ENCODE assay signal across 1 cellular context in the genomic region with DNA sequence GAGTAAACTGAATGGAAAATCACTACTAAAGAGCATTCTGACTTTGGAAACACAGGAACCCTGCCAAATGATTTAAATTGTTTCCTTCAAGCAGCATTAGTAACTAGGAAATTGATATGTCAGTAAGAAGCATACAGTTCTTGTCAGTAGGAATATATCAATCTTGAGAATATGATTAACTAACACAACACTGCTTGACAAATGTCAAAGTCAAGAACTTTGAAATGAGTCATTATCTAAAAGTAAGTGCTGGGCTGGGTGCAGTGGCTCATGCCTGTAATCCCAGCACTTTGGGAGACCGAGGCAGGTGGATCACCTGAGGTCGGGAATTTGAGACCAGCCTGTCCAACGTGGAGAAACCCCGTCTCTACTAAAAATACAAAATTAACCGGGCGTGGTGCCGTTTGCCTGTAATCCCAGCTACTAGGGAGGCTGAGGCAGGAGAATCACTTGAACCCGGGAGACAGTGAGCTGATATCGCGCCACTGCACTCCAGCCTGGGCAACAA. TPM values are rescaled to one million over a fixed set of nuclear protein-coding genes. Genes with fewer than 3 reads are reported as not detected.
"Had no signal": no experiment of that assay in that cellular context is flagged by ENCODE, and none has a peak within 500 bp of the region (broad histone marks: within the 10 kb centered on the region; RNA-seq: fewer than 3 reads in every experiment).

No MANE protein-coding gene starts in this region.

RNA-seq across cellular contexts. Expression of a gene that starts 7.0 kb away (rescaled TPM):
- total RNA-seq: M059J had no signal
